10 cellular contexts compared by ENCODE assay signal in the genomic region with DNA sequence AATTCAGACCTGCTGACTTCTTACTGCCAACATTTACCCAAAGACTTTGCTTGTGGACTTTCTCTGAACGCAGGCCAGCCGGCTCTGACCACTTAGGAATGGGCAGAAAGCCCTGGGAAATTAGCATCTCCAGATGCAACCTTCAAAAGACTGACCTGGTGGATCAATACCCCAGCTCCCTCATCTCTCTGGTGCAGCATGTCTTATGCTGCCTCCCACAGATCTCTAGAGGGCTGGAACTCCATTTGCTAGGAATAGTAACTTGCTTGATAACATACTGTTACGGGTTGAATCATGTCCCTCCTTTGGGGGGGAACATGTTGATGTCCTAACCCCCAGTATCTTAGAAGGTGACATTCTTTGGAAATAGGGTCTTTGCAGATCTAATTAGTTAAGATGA. TPM values are rescaled to one million over a fixed set of nuclear protein-coding genes. Genes with fewer than 3 reads are reported as not detected.
"Had no signal": no experiment of that assay in that cellular context is flagged by ENCODE, and none has a peak within 500 bp of the region (broad histone marks: within the 10 kb centered on the region; RNA-seq: fewer than 3 reads in every experiment).

No MANE protein-coding gene starts in this region.

- H2AFZ ChIP-seq: GM23248 had no signal

- H3K4me3 Mint-ChIP-seq: H9, HFFc6 had no signal

- H3K9me3 Mint-ChIP-seq: H9 had no signal

- H3K4me1 Mint-ChIP-seq: H9 had no signal

- DNase-seq: GM23248, GOT3, H9, HCEC 1CT, HFFc6, KG1 had no signal

- H3K27ac ChIP-seq: GM23248 had no signal

- ATAC-seq: HepG2, K562 had no signal

- H3K4me3 ChIP-seq: GM23248, K562 had no signal

- H3K27ac Mint-ChIP-seq: HFFc6 had no signal

RNA-seq across cellular contexts. Expression of gene SLC25A41, which starts 12.9 kb away (rescaled TPM):
- total RNA-seq: GM23248, H4, HFFc6 had no signal
- polyA plus RNA-seq: GM23248 had no signal

RNA-seq across cellular contexts. Expression of gene CRB3, which starts 17.6 kb away (rescaled TPM):
- total RNA-seq: GM23248, H4, HFFc6, HT1080 had no signal
- polyA plus RNA-seq: GM23248, K562 had no signal

RNA-seq across cellular contexts. Expression of gene DENND1C, which starts 35.1 kb away (rescaled TPM):
- total RNA-seq: GM23248, HFFc6 had no signal
- polyA plus RNA-seq: GM23248 had no signal
